In the genomic region with DNA sequence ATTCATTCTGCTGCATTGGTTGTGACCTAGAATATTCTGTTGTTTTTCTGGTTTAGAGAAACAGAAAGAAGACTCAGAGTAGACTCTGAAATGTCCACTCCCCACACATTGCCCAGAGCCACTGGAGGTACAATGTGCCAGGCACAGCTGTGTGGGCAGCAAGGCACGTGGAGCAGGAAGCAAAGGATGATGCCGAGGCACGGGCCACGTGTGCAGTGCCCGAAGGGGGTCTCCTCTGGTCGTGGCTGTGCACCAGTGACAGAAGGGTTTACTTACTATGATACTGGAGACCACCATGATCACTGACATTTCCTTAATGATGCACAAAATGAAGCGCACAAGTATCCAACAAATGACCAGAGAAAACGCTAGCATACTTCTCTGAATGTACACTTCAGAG, we compare ENCODE assay signal across 1 cellular context.
TF ChIP-seq lines count a peak whose summit lies in the region.

No MANE protein-coding gene starts in this region.

TF ChIP-seq in HepG2, 621 proteins besides CTCF, POLR2A, EP300 and RAD21 (continued from another document):
- TF ChIP-seq DDIT3 (CRISPR knock-in tag; IDR thresholded peaks at IDR 0.05): no peak
- TF ChIP-seq, protein P1, sequence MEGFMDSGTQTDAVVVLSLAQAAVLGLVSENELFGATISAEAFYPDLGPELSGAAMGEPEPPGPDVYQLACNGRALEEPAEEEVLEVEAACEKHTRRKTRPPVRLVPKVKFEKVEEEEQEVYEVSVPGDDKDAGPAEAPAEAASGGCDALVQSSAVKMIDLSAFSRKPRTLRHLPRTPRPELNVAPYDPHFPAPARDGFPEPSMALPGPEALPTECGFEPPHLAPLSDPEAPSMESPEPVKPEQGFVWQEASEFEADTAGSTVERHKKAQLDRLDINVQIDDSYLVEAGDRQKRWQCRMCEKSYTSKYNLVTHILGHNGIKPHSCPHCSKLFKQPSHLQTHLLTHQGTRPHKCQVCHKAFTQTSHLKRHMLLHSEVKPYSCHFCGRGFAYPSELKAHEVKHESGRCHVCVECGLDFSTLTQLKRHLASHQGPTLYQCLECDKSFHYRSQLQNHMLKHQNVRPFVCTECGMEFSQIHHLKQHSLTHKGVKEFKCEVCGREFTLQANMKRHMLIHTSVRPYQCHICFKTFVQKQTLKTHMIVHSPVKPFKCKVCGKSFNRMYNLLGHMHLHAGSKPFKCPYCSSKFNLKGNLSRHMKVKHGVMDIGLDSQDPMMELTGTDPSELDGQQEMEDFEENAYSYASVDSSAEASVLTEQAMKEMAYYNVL (CRISPR knock-in tag; IDR thresholded peaks at IDR 0.05; ENCODE audit: borderline replicate concordance): no peak
- TF ChIP-seq, protein P2, sequence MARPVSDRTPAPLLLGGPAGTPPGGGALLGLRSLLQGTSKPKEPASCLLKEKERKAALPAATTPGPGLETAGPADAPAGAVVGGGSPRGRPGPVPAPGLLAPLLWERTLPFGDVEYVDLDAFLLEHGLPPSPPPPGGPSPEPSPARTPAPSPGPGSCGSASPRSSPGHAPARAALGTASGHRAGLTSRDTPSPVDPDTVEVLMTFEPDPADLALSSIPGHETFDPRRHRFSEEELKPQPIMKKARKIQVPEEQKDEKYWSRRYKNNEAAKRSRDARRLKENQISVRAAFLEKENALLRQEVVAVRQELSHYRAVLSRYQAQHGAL (CRISPR knock-in tag; IDR thresholded peaks at IDR 0.05; ENCODE audit: not compliant biosample characterization): no peak
TF ChIP-seq in HepG2: peak in this region for 1.
